Comparison of ENCODE assay signal across 11 cellular contexts in genomic region chr4:2652415-2653155, GRCh38.
DNase-seq lines count a peak whose midpoint lies in the region; ATAC-seq and TF ChIP-seq lines count a peak whose summit lies in the region.
"Had no signal": no experiment of that assay in that cellular context is flagged by ENCODE, and none has a peak within 500 bp of the region (broad histone marks: within the 10 kb centered on the region; RNA-seq: fewer than 3 reads in every experiment).

No MANE protein-coding gene starts in this region.

- H3K27ac ChIP-seq in mesendoderm (ENCODE audit: low read depth, low read length), result no peak overlapping the region
- H3K27ac ChIP-seq in vagina, result no peak overlapping the region

- ATAC-seq in stimulated activated naive CD8-positive, alpha-beta T cell treated with anti-CD3 and anti-CD28 coated beads, Interleukin-15, Interleukin-2, amounts not matched to agents 100 U/mL and 50 U/mL, for 24 hours, result no peak
- ATAC-seq in activated CD8-positive, alpha-beta T cell treated with anti-CD3 and anti-CD28 coated beads, Interleukin-2, amount 10 ng/mL, durations not matched to agents 7 days and 5 days, result peak; percentile 41
- ATAC-seq in GM19035 (IDR thresholded peaks at IDR 0.05; ENCODE audit: unreplicated experiment), result no peak

- no peak overlapping the region for H2BK120ac ChIP-seq in mesendoderm (ENCODE audit: low read depth, low read length)

- no peaks in the 10 kb centered on the region for H3K9me3 ChIP-seq in vagina

- H3K27me3 Mint-ChIP-seq in stimulated activated naive CD8-positive, alpha-beta T cell treated with anti-CD3 and anti-CD28 coated beads, Interleukin-15, Interleukin-2, amounts not matched to agents 100 ng/mL and 50 ng/mL, for 24 hours, result no peaks in the 10 kb centered on the region
- H3K27me3 Mint-ChIP-seq in activated CD8-positive, alpha-beta T cell treated with anti-CD3 and anti-CD28 coated beads, Interleukin-2, amount 10 ng/mL, durations not matched to agents 7 days and 5 days (ENCODE audit: low read depth), result no peaks in the 10 kb centered on the region

- no peaks in the 10 kb centered on the region for H3K9me3 Mint-ChIP-seq in stimulated activated naive CD8-positive, alpha-beta T cell treated with anti-CD3 and anti-CD28 coated beads, Interleukin-15, Interleukin-2, amounts not matched to agents 100 ng/mL and 50 ng/mL, for 24 hours
- no peaks in the 10 kb centered on the region for H3K9me3 Mint-ChIP-seq in activated CD8-positive, alpha-beta T cell treated with anti-CD3 and anti-CD28 coated beads, Interleukin-2, amount 10 ng/mL, durations not matched to agents 7 days and 5 days (ENCODE audit: insufficient read depth)

- H3K36me3 ChIP-seq in mesendoderm (ENCODE audit: control insufficient read depth, insufficient read depth, low read length) (peaks cover 15% of the 10 kb centered on the region), vagina (peaks cover 0 to 41% of the 10 kb centered on the region in 2 donors)

- no peak for DNase-seq in stimulated activated naive CD8-positive, alpha-beta T cell treated with anti-CD3 and anti-CD28 coated beads, Interleukin-15, Interleukin-2, amounts not matched to agents 100 U/mL and 50 U/mL, for 24 hours
- no peak for DNase-seq in activated CD8-positive, alpha-beta T cell treated with anti-CD3 and anti-CD28 coated beads, Interleukin-2, amount 10 ng/mL, durations not matched to agents 7 days and 5 days
- DNase-seq in mesendoderm (peak; percentile 14), ureter (ENCODE audit: low spot score) (peak; percentile 22), vagina (ENCODE audit: extremely low spot score in 2 of 2) (no peak), NCI-H2171 treated with DMSO at 0.1 percent for 48 hours (lab: John Stamatoyannopoulos, UW) (no peak)
- DNase-seq: foreskin melanocyte, NCI-H1694 treated with DMSO at 0.1 percent for 48 hours, SIG-M5 had no signal

- H3K79me2 ChIP-seq in mesendoderm (ENCODE audit: control insufficient read depth, insufficient read depth, low read length), result no peaks in the 10 kb centered on the region

- H3K36me3 Mint-ChIP-seq in stimulated activated naive CD8-positive, alpha-beta T cell treated with anti-CD3 and anti-CD28 coated beads, Interleukin-15, Interleukin-2, amounts not matched to agents 100 ng/mL and 50 ng/mL, for 24 hours (ENCODE audit: low read depth), result peaks cover 40% of the 10 kb centered on the region
- H3K36me3 Mint-ChIP-seq in activated CD8-positive, alpha-beta T cell treated with anti-CD3 and anti-CD28 coated beads, Interleukin-2, amount 10 ng/mL, durations not matched to agents 7 days and 5 days (ENCODE audit: low read depth), result peaks cover 47% of the 10 kb centered on the region

- H4K5ac ChIP-seq in mesendoderm (ENCODE audit: low read length), result no peak overlapping the region

- H3K27me3 ChIP-seq in mesendoderm (ENCODE audit: insufficient read depth, low read length, poor library complexity), result no peaks in the 10 kb centered on the region
- H3K27me3 ChIP-seq in vagina, result no peaks in the 10 kb centered on the region

- peaks cover 24% of the 10 kb centered on the region for H3K4me1 Mint-ChIP-seq in stimulated activated naive CD8-positive, alpha-beta T cell treated with anti-CD3 and anti-CD28 coated beads, Interleukin-15, Interleukin-2, amounts not matched to agents 100 ng/mL and 50 ng/mL, for 24 hours (ENCODE audit: low read depth)
- peaks cover 21% of the 10 kb centered on the region for H3K4me1 Mint-ChIP-seq in activated CD8-positive, alpha-beta T cell treated with anti-CD3 and anti-CD28 coated beads, Interleukin-2, amount 10 ng/mL, durations not matched to agents 7 days and 5 days (ENCODE audit: low read depth)

- no peak overlapping the region for H3K4me3 ChIP-seq in mesendoderm (ENCODE audit: low read length)
- H3K4me3 ChIP-seq in vagina, result no peak overlapping the region

- intact Hi-C loops in vagina (cut with DNase I), result no loop called here

- CTCF ChIA-PET in activated CD8-positive, alpha-beta T cell treated with anti-CD3 and anti-CD28 coated beads, Interleukin-2, amount 10 ng/mL, durations not matched to agents 7 days and 5 days (lab: Charles Lee), result no interaction called here

- H2BK15ac ChIP-seq in mesendoderm (replicated peaks; ENCODE audit: low read depth), result no peak overlapping the region

- no peak overlapping the region for H3K4ac ChIP-seq in mesendoderm (ENCODE audit: low read depth, low read length)

- no peak overlapping the region for H2AK5ac ChIP-seq in mesendoderm (ENCODE audit: low read length)

- TF ChIP-seq POLR2A in vagina (IDR thresholded peaks at IDR 0.05), result no peak

- TF ChIP-seq CTCF in vagina (IDR thresholded peaks at IDR 0.05), result no peak

- H3K9ac ChIP-seq in mesendoderm (ENCODE audit: low read length), result no peak overlapping the region

- H3K4me1 ChIP-seq in mesendoderm (ENCODE audit: control insufficient read depth, low read depth, low read length), result no peaks in the 10 kb centered on the region
- H3K4me1 ChIP-seq in vagina, result no peaks in the 10 kb centered on the region

- no peak overlapping the region for H3K56ac ChIP-seq in mesendoderm (ENCODE audit: low read length)

- peaks cover 4% of the 10 kb centered on the region for H3K79me1 ChIP-seq in mesendoderm (ENCODE audit: low read length)

- no peak overlapping the region for H3K23ac ChIP-seq in mesendoderm (ENCODE audit: low read length)

- peak overlapping the region; percentile 29 for H3K27ac Mint-ChIP-seq in stimulated activated naive CD8-positive, alpha-beta T cell treated with anti-CD3 and anti-CD28 coated beads, Interleukin-15, Interleukin-2, amounts not matched to agents 100 ng/mL and 50 ng/mL, for 24 hours
- H3K27ac Mint-ChIP-seq in activated CD8-positive, alpha-beta T cell treated with anti-CD3 and anti-CD28 coated beads, Interleukin-2, amount 10 ng/mL, durations not matched to agents 7 days and 5 days, result peak overlapping the region; percentile 80

- H3K4me3 Mint-ChIP-seq in stimulated activated naive CD8-positive, alpha-beta T cell treated with anti-CD3 and anti-CD28 coated beads, Interleukin-15, Interleukin-2, amounts not matched to agents 100 ng/mL and 50 ng/mL, for 24 hours, result no peak overlapping the region
- no peak overlapping the region for H3K4me3 Mint-ChIP-seq in activated CD8-positive, alpha-beta T cell treated with anti-CD3 and anti-CD28 coated beads, Interleukin-2, amount 10 ng/mL, durations not matched to agents 7 days and 5 days

- H3K4me2 ChIP-seq in mesendoderm (ENCODE audit: low read length), result no peak overlapping the region

- no peak overlapping the region for H3K18ac ChIP-seq in mesendoderm (ENCODE audit: low read length)

- H2BK5ac ChIP-seq in mesendoderm (ENCODE audit: low read length), result no peak overlapping the region

- no peak overlapping the region for H4K8ac ChIP-seq in mesendoderm (ENCODE audit: low read depth, low read length)

- POLR2A ChIA-PET in activated CD8-positive, alpha-beta T cell treated with anti-CD3 and anti-CD28 coated beads, Interleukin-2, amount 10 ng/mL, durations not matched to agents 7 days and 5 days (lab: Charles Lee), result no interaction called here

- WGBS in mesendoderm (ENCODE audit: extremely low coverage, insufficient coverage, low lambda C conversion rate), result no CpG with 5 or more reads among the region's 14 CpGs

Comparison
In these comparisons a context has a peak if more than half of its experiments do, and no peak if none do; other contexts are left out.
1. DNase-seq: peak in mesendoderm (single experiment) and ureter (single experiment); none in stimulated activated naive CD8-positive, alpha-beta T cell treated with anti-CD3 and anti-CD28 coated beads, Interleukin-15, Interleukin-2, amounts not matched to agents 100 U/mL and 50 U/mL, for 24 hours (single experiment), activated CD8-positive, alpha-beta T cell treated with anti-CD3 and anti-CD28 coated beads, Interleukin-2, amount 10 ng/mL, durations not matched to agents 7 days and 5 days (single experiment), vagina (0 of 2) and NCI-H2171 treated with DMSO at 0.1 percent for 48 hours (single experiment).